Comparison of ENCODE assay signal across 1 cellular context in the genomic region with DNA sequence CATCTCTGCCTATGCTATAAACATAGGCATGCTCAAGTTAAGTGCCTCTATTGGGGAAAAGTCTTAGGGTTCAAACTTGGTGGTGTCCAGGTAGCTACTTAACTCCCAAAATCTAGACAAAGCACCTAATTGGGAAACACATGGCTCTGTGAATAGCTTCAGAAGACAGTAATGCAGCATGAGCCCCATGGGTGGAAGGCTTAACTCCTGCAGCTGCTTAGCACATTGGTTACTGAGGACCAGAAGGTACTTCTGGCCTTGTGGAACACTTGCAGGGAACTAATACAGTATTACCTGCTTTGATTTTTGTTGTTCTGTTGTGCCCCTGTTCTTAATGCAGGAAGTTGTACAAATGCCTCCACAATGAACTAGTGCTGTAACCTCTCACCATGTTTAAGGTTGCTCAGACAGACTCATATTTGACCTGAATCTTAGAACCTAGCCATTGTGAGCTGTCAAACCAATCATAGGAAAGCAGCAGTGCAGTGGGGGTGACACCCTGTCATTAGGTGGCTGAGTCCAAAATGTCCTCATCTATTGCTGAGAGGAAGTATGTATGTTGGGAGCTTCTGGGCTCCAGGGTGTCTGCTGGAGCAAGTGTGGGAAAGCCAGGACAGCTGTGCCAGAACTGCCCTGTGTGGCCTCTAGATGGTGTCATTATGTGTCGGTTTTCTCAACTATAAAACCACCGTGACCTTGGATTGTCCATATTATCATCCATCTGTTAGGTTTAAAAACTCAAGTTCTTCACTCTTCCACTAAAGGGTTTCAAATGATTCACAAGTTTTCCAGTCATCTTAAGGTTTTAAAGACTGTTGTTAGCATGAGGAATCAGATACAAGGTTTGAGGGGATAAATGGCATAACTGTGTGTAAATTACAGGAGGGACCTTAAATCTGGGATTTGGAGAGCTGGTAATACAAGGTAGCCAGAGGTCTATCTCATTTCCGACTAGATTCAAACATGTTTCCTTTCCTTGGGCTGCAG.
TF ChIP-seq lines count a peak whose summit lies in the region.

No MANE protein-coding gene starts in this region.

TF ChIP-seq in K562, 482 proteins besides CTCF, POLR2A, EP300 and RAD21 (continued from another document):
- TF ChIP-seq FOSL1 (tag; conservative IDR thresholded peaks at IDR 0.05) (peak; percentile 76; the same call in 1 of the 2 replicates), ZNF695 (CRISPR knock-in tag; IDR thresholded peaks at IDR 0.05) (no peak), KLF1 (tag; IDR thresholded peaks at IDR 0.05) (no peak), GABPB2 (CRISPR knock-in tag; conservative IDR thresholded peaks at IDR 0.05) (no peak), ZBTB1 (CRISPR knock-in tag; IDR thresholded peaks at IDR 0.05; ENCODE audit: borderline replicate concordance, low read depth) (no peak), TOE1 (IDR thresholded peaks at IDR 0.05; ENCODE audit: borderline replicate concordance) (no peak), TOE1 (CRISPR knock-in tag; IDR thresholded peaks at IDR 0.05; ENCODE audit: borderline replicate concordance, low read depth) (no peak), CREB1 (IDR thresholded peaks at IDR 0.05) (no peak), CREB1 (CRISPR knock-in tag; IDR thresholded peaks at IDR 0.05) (no peak), MECOM (CRISPR knock-in tag; IDR thresholded peaks at IDR 0.05) (0 out of 2 replicates have a peak, but pooled peaks have one; percentile 44), PTTG1 (tag; IDR thresholded peaks at IDR 0.05; ENCODE audit: low read depth) (no peak), ATF7 (IDR thresholded peaks at IDR 0.05) (peak; percentile 24; the same call in 1 of the 2 replicates), CHCHD3 (CRISPR knock-in tag; IDR thresholded peaks at IDR 0.05) (0 out of 2 replicates have a peak, but pooled peaks have one; percentile 23), ZNF75A (CRISPR knock-in tag; IDR thresholded peaks at IDR 0.05) (peak; percentile 77)
- TF ChIP-seq, protein P1, sequence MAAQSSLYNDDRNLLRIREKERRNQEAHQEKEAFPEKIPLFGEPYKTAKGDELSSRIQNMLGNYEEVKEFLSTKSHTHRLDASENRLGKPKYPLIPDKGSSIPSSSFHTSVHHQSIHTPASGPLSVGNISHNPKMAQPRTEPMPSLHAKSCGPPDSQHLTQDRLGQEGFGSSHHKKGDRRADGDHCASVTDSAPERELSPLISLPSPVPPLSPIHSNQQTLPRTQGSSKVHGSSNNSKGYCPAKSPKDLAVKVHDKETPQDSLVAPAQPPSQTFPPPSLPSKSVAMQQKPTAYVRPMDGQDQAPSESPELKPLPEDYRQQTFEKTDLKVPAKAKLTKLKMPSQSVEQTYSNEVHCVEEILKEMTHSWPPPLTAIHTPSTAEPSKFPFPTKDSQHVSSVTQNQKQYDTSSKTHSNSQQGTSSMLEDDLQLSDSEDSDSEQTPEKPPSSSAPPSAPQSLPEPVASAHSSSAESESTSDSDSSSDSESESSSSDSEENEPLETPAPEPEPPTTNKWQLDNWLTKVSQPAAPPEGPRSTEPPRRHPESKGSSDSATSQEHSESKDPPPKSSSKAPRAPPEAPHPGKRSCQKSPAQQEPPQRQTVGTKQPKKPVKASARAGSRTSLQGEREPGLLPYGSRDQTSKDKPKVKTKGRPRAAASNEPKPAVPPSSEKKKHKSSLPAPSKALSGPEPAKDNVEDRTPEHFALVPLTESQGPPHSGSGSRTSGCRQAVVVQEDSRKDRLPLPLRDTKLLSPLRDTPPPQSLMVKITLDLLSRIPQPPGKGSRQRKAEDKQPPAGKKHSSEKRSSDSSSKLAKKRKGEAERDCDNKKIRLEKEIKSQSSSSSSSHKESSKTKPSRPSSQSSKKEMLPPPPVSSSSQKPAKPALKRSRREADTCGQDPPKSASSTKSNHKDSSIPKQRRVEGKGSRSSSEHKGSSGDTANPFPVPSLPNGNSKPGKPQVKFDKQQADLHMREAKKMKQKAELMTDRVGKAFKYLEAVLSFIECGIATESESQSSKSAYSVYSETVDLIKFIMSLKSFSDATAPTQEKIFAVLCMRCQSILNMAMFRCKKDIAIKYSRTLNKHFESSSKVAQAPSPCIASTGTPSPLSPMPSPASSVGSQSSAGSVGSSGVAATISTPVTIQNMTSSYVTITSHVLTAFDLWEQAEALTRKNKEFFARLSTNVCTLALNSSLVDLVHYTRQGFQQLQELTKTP (IDR thresholded peaks at IDR 0.05; ENCODE audit: low read depth in 1 of 2, partially characterized antibody in 2 of 2) = peak in 1 of 2 experiments; percentile 36
- TF ChIP-seq, protein P2, sequence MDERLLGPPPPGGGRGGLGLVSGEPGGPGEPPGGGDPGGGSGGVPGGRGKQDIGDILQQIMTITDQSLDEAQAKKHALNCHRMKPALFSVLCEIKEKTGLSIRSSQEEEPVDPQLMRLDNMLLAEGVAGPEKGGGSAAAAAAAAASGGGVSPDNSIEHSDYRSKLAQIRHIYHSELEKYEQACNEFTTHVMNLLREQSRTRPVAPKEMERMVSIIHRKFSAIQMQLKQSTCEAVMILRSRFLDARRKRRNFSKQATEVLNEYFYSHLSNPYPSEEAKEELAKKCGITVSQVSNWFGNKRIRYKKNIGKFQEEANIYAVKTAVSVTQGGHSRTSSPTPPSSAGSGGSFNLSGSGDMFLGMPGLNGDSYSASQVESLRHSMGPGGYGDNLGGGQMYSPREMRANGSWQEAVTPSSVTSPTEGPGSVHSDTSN (CRISPR knock-in tag; IDR thresholded peaks at IDR 0.05; ENCODE audit: low read depth) = no peak
- TF ChIP-seq, protein P2 (tag; conservative IDR thresholded peaks at IDR 0.05; ENCODE audit: low read depth) = peak; percentile 49; the same call in 1 of the 2 replicates
- TF ChIP-seq, protein P3, sequence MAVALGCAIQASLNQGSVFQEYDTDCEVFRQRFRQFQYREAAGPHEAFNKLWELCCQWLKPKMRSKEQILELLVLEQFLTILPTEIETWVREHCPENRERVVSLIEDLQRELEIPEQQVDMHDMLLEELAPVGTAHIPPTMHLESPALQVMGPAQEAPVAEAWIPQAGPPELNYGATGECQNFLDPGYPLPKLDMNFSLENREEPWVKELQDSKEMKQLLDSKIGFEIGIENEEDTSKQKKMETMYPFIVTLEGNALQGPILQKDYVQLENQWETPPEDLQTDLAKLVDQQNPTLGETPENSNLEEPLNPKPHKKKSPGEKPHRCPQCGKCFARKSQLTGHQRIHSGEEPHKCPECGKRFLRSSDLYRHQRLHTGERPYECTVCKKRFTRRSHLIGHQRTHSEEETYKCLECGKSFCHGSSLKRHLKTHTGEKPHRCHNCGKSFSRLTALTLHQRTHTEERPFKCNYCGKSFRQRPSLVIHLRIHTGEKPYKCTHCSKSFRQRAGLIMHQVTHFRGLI (CRISPR knock-in tag; IDR thresholded peaks at IDR 0.05) = 0 out of 2 replicates have a peak, but pooled peaks have one; percentile 41
